In the genomic region with DNA sequence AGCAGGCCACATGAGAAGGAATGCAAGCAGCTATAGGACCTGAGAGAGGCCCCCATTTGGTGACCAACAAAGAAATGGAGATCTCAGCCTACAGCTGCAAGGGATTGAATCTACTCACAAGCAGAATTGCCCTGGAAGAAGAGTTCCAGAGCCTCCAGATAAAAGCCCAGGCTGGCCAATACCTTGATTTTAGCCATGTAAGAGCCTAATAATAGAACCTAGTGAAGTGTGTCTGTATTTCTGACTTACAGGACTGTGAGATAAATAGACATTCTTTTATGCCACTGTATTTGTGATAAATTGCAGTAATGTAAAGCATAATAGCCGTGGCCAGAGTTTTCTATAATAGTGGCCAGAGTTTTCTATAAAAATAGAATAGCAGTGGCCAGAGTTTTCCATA, we compare ENCODE assay signal across 15 cellular contexts.
DNase-seq lines count a peak whose midpoint lies in the region; ATAC-seq and TF ChIP-seq lines count a peak whose summit lies in the region.
"Had no signal": no experiment of that assay in that cellular context is flagged by ENCODE, and none has a peak within 500 bp of the region (broad histone marks: within the 10 kb centered on the region; RNA-seq: fewer than 3 reads in every experiment).

No MANE protein-coding gene starts in this region.

- H3K27ac Mint-ChIP-seq in endodermal cell = no peak overlapping the region
- H3K27ac Mint-ChIP-seq: B cell; CD4-positive, CD25-positive, alpha-beta regulatory T cell had no signal

- ATAC-seq in heart left ventricle = peak; percentile 64 to 82 (median 78)
- ATAC-seq in left ventricle myocardium superior = peak; percentile 85
- no peak for ATAC-seq in HG03135 (IDR thresholded peaks at IDR 0.05; ENCODE audit: unreplicated experiment)
- no peak for ATAC-seq in lower lobe of right lung

- no peak overlapping the region for H3K23ac ChIP-seq in neuronal stem cell (ENCODE audit: low read depth, low read length, poor library complexity)

- no peak overlapping the region for H2BK120ac ChIP-seq in neuronal stem cell (ENCODE audit: low read depth, low read length)

- no peak overlapping the region for H4K8ac ChIP-seq in neuronal stem cell (ENCODE audit: low read depth, low read length)

- H2BK12ac ChIP-seq in neuronal stem cell (ENCODE audit: low read length) = no peak overlapping the region

- H3K18ac ChIP-seq in neuronal stem cell (ENCODE audit: low read length) = no peak overlapping the region

- WGBS in heart left ventricle, 4 donors = 41 to 49% (median 42%) methylated on average over 1 of the region's 1 CpG
- WGBS in neuronal stem cell (ENCODE audit: extremely low coverage in 2 of 2, insufficient read length in 2 of 2, insufficient replicate concordance in 1 of 2), 2 donors = no CpG with 5 or more reads among the region's 1 CpG
- 91 to 100% methylated on average over 1 of the region's 1 CpG for WGBS in endodermal cell (ENCODE audit: insufficient coverage in 1 of 2, insufficient read length in 1 of 2), 2 experiments

- H3K27me3 Mint-ChIP-seq in endodermal cell (ENCODE audit: insufficient read depth) = no peaks in the 10 kb centered on the region
- H3K27me3 Mint-ChIP-seq: B cell; CD4-positive, CD25-positive, alpha-beta regulatory T cell had no signal

- H3K9ac ChIP-seq in neuronal stem cell (ENCODE audit: low read depth, low read length, poor library complexity) (no peak overlapping the region), endodermal cell (ENCODE audit: extremely low read depth, low read length, poor library complexity, severe bottlenecking) (no peak overlapping the region)
- H3K9ac ChIP-seq: BLaER1 treated with 17β-estradiol and CSF1 and Interleukin-3, amounts not matched to agents 10 nM and 100 nM; GM23248 had no signal

- H3K4me1 ChIP-seq in cardiac muscle cell (ENCODE audit: low read depth) = peaks cover 11% of the 10 kb centered on the region
- peaks cover 0 to 10% (median 2%) of the 10 kb centered on the region in 12 donors for H3K4me1 ChIP-seq in heart left ventricle
- H3K4me1 ChIP-seq in neuronal stem cell (ENCODE audit: control insufficient read depth in 2 of 2, insufficient read depth in 1 of 2, low read depth in 1 of 2, low read length in 2 of 2) = peaks cover 0 to 4% of the 10 kb centered on the region in 2 donors
- H3K4me1 ChIP-seq in endodermal cell (ENCODE audit: control insufficient read depth, insufficient read depth, low read length) = no peaks in the 10 kb centered on the region
- H3K4me1 ChIP-seq in lower lobe of right lung = no peaks in the 10 kb centered on the region
- H3K4me1 ChIP-seq: BLaER1 treated with 17β-estradiol and CSF1 and Interleukin-3, amounts not matched to agents 10 nM and 100 nM; Caco-2 had no signal

- peak overlapping the region; percentile 65 for H2AFZ ChIP-seq in neuronal stem cell (ENCODE audit: low read length)
- H2AFZ ChIP-seq: GM23248 had no signal

- no peaks in the 10 kb centered on the region for H3K4me1 Mint-ChIP-seq in endodermal cell
- H3K4me1 Mint-ChIP-seq: B cell; CD4-positive, CD25-positive, alpha-beta regulatory T cell had no signal

- peak in 1 of 2 donors; percentile 16 for DNase-seq in cardiac muscle cell (ENCODE audit: low read depth in 1 of 2, low spot score in 1 of 2)
- no peak for DNase-seq in cardiac septum (ENCODE audit: low spot score)
- DNase-seq in heart left ventricle = no peak
- DNase-seq in left ventricle myocardium superior = no peak
- no peak for DNase-seq in neuronal stem cell (ENCODE audit: low spot score)
- no peak for DNase-seq in endodermal cell
- DNase-seq in lower lobe of right lung = no peak
- DNase-seq: Caco-2; CD4-positive, CD25-positive, alpha-beta regulatory T cell; GM23248; H7 had no signal

- peaks cover 3% of the 10 kb centered on the region for H3K36me3 Mint-ChIP-seq in endodermal cell (ENCODE audit: low read depth)
- H3K36me3 Mint-ChIP-seq: CD4-positive, CD25-positive, alpha-beta regulatory T cell had no signal

- no peak overlapping the region for H2BK15ac ChIP-seq in neuronal stem cell (ENCODE audit: low read length)

- TF ChIP-seq CTCF in cardiac muscle cell (IDR thresholded peaks at IDR 0.05; ENCODE audit: low read depth, low read length) = no peak
- no peak for TF ChIP-seq CTCF in heart left ventricle (IDR thresholded peaks at IDR 0.05)
- TF ChIP-seq CTCF in endodermal cell (conservative IDR thresholded peaks at IDR 0.05) = no peak
- TF ChIP-seq CTCF in lower lobe of right lung (IDR thresholded peaks at IDR 0.05) = no peak

- H3K9me3 ChIP-seq in cardiac muscle cell (ENCODE audit: low read depth) (no peaks in the 10 kb centered on the region), heart left ventricle (peaks cover 0 to 15% (median 0%) of the 10 kb centered on the region in 12 donors), neuronal stem cell (replicated peaks in 1 of 2; ENCODE audit: control insufficient read depth in 2 of 2, insufficient read depth in 1 of 2, low read depth in 1 of 2, low read length in 2 of 2) (no peaks in the 10 kb centered on the region), endodermal cell (ENCODE audit: control insufficient read depth, low read length) (peaks cover 20% of the 10 kb centered on the region), lower lobe of right lung (no peaks in the 10 kb centered on the region)
- H3K9me3 ChIP-seq: BLaER1 treated with 17β-estradiol and CSF1 and Interleukin-3, amounts not matched to agents 10 nM and 100 nM; Caco-2 had no signal

- no peak overlapping the region for H2BK5ac ChIP-seq in neuronal stem cell (ENCODE audit: low read length)

- H3K4me3 ChIP-seq in cardiac muscle cell = no peak overlapping the region
- H3K4me3 ChIP-seq in heart left ventricle = no peak overlapping the region
- no peak overlapping the region for H3K4me3 ChIP-seq in neuronal stem cell (ENCODE audit: low read length in 2 of 2)
- no peak overlapping the region for H3K4me3 ChIP-seq in endodermal cell (ENCODE audit: low read length)
- no peak overlapping the region for H3K4me3 ChIP-seq in lower lobe of right lung
- H3K4me3 ChIP-seq: BLaER1 treated with 17β-estradiol and CSF1 and Interleukin-3, amounts not matched to agents 10 nM and 100 nM; GM23248 had no signal

- no peak overlapping the region for H2AK5ac ChIP-seq in neuronal stem cell (ENCODE audit: low read depth, low read length)

- H3K36me3 ChIP-seq in cardiac muscle cell (no peaks in the 10 kb centered on the region), heart left ventricle (no peaks in the 10 kb centered on the region), neuronal stem cell (replicated peaks in 1 of 2; ENCODE audit: control insufficient read depth in 2 of 2, insufficient read depth in 2 of 2, low read length in 2 of 2) (no peaks in the 10 kb centered on the region), endodermal cell (ENCODE audit: control insufficient read depth, insufficient read depth, low read length) (no peaks in the 10 kb centered on the region), lower lobe of right lung (no peaks in the 10 kb centered on the region)
- H3K36me3 ChIP-seq: BLaER1 treated with 17β-estradiol and CSF1 and Interleukin-3, amounts not matched to agents 10 nM and 100 nM had no signal

- no peak for TF ChIP-seq POLR2A in heart left ventricle (IDR thresholded peaks at IDR 0.05)

- no peak overlapping the region for H3K4me3 Mint-ChIP-seq in endodermal cell
- H3K4me3 Mint-ChIP-seq: B cell; CD4-positive, CD25-positive, alpha-beta regulatory T cell had no signal

- peaks cover 13% of the 10 kb centered on the region for H3K9me3 Mint-ChIP-seq in endodermal cell

- no peak overlapping the region for H3K4ac ChIP-seq in neuronal stem cell (ENCODE audit: low read length)

- no peaks in the 10 kb centered on the region for H3K79me1 ChIP-seq in neuronal stem cell (ENCODE audit: low read depth, low read length)

- intact Hi-C loops in cardiac septum (cut with DNase I) (no loop called here), heart left ventricle (cut with DNase I) (loop anchor here in 1 of 10 donors (10.0 kb wide), 1 partner anchor 709 kb away; no protein-coding TSS in a partner anchor), left ventricle myocardium superior (cut with micrococcal nuclease) (no loop called here), lower lobe of right lung (cut with DNase I) (no loop called here)

- H4K91ac ChIP-seq in neuronal stem cell (ENCODE audit: low read depth, low read length, poor library complexity) = no peak overlapping the region

- H3K27me3 ChIP-seq in cardiac muscle cell (no peaks in the 10 kb centered on the region), heart left ventricle (no peaks in the 10 kb centered on the region), neuronal stem cell (ENCODE audit: control insufficient read depth in 3 of 3, insufficient read depth in 3 of 3, low read depth in 1 of 3, low read length in 3 of 3) (no peaks in the 10 kb centered on the region), endodermal cell (ENCODE audit: control insufficient read depth, insufficient read depth, low read length, poor library complexity, severe bottlenecking) (no peaks in the 10 kb centered on the region), lower lobe of right lung (ENCODE audit: low read depth) (no peaks in the 10 kb centered on the region)
- H3K27me3 ChIP-seq: BLaER1 treated with 17β-estradiol and CSF1 and Interleukin-3, amounts not matched to agents 10 nM and 100 nM had no signal

- H3K14ac ChIP-seq in neuronal stem cell (ENCODE audit: low read length) = no peak overlapping the region

- H3K4me2 ChIP-seq in neuronal stem cell (ENCODE audit: insufficient read depth, low read length, poor library complexity, severe bottlenecking) = no peak overlapping the region
- H3K4me2 ChIP-seq: BLaER1 treated with 17β-estradiol and CSF1 and Interleukin-3, amounts not matched to agents 10 nM and 100 nM had no signal

- H3K27ac ChIP-seq in cardiac muscle cell (peak overlapping the region; percentile 76), heart left ventricle (peak overlapping the region in 5 of 12 donors; percentile 6 to 68 (median 35)), neuronal stem cell (replicated peaks; ENCODE audit: low read length) (no peak overlapping the region), endodermal cell (ENCODE audit: low read depth, low read length) (no peak overlapping the region), lower lobe of right lung (no peak overlapping the region)
- H3K27ac ChIP-seq: BLaER1 treated with 17β-estradiol and CSF1 and Interleukin-3, amounts not matched to agents 10 nM and 100 nM; GM23248; HL-60 had no signal

Comparison
In these comparisons a context has a peak if more than half of its experiments do, and no peak if none do; other contexts are left out.
1. ATAC-seq: peak in heart left ventricle (4 of 4) and left ventricle myocardium superior (single experiment); none in HG03135 (single experiment) and lower lobe of right lung (0 of 2).